In genomic region chr20:24004470-24004869, GRCh38 we compare ENCODE assay signal across 29 cellular contexts. TPM values are rescaled to one million over a fixed set of nuclear protein-coding genes. Genes with fewer than 3 reads are reported as not detected.
"Had no signal": no experiment of that assay in that cellular context is flagged by ENCODE, and none has a peak within 500 bp of the region (broad histone marks: within the 10 kb centered on the region; RNA-seq: fewer than 3 reads in every experiment).

No MANE protein-coding gene starts in this region.

- H3K4me3 Mint-ChIP-seq: activated CD4-positive, alpha-beta T cell treated with anti-CD3 and anti-CD28 coated beads, Interleukin-2, amount 10 ng/mL, durations not matched to agents 24 days and 14 days; activated CD8-positive, alpha-beta T cell treated with anti-CD3 and anti-CD28 coated beads, Interleukin-2, amount 10 ng/mL, durations not matched to agents 7 days and 5 days; activated naive CD4-positive, alpha-beta T cell treated with anti-CD3 and anti-CD28 coated beads for 36 hours; activated T-cell treated with anti-CD3 and anti-CD28 coated beads, Interleukin-2, amount 50 U/mL, for 4 hours; activated T-helper 1 cell treated with anti-CD3 and anti-CD28 coated beads, Interleukin-12 subunit alpha, Interleukin-12 subunit beta, Interleukin-2, Interleukin-4 antibody, amounts not matched to agents 30 ng/mL and 10 ng/mL and 1 ng/mL, durations not matched to agents 14 hours and 24 hours and 36 hours had no signal

- H3K9me3 ChIP-seq: adrenal gland, body of pancreas, breast epithelium, SJCRH30 had no signal

- DNase-seq: activated CD4-positive, alpha-beta T cell treated with anti-CD3 and anti-CD28 coated beads, Interleukin-2, amount 10 ng/mL, durations not matched to agents 24 days and 14 days; activated CD4-positive, alpha-beta T cell treated with anti-CD3 and anti-CD28 coated beads, Interleukin-2, amount 50 U/mL, for 4 hours; activated CD8-positive, alpha-beta T cell treated with anti-CD3 and anti-CD28 coated beads, Interleukin-2, amount 10 ng/mL, durations not matched to agents 7 days and 5 days; activated gamma-delta T cell treated with Interleukin-2 at 50 U/mL for 16 hours; activated naive CD4-positive, alpha-beta T cell treated with anti-CD3 and anti-CD28 coated beads for 36 hours; activated T-cell treated with anti-CD3 and anti-CD28 coated beads, Interleukin-2, amount 50 U/mL, for 4 hours; adrenal gland; body of pancreas; NCI-H1092 treated with DMSO at 0.1 percent for 48 hours; NCI-H1417; NCI-H1930; NCI-H345; NCI-H524 treated with DMSO at 0.1 percent for 48 hours; SHP77; SJCRH30; T1000; WERI-Rb-1 had no signal

- H3K4me1 ChIP-seq: adrenal gland, body of pancreas, breast epithelium, SJCRH30 had no signal

- H3K36me3 ChIP-seq: adrenal gland, breast epithelium, SJCRH30, WERI-Rb-1 had no signal

- H3K4me1 Mint-ChIP-seq: activated CD4-positive, alpha-beta T cell treated with anti-CD3 and anti-CD28 coated beads, Interleukin-2, amount 10 ng/mL, durations not matched to agents 24 days and 14 days had no signal

- H3K27ac Mint-ChIP-seq: activated CD4-positive, alpha-beta T cell treated with anti-CD3 and anti-CD28 coated beads, Interleukin-2, amount 10 ng/mL, durations not matched to agents 24 days and 14 days; activated CD8-positive, alpha-beta T cell treated with anti-CD3 and anti-CD28 coated beads, Interleukin-2, amount 10 ng/mL, durations not matched to agents 7 days and 5 days; activated naive CD4-positive, alpha-beta T cell treated with anti-CD3 and anti-CD28 coated beads for 36 hours; activated naive CD4-positive, alpha-beta T cell treated with anti-CD3 and anti-CD28 coated beads, Interleukin-2, amount 50 U/mL, for 72 hours; activated T-helper 1 cell treated with anti-CD3 and anti-CD28 coated beads, Interleukin-12 subunit alpha, Interleukin-12 subunit beta, Interleukin-2, Interleukin-4 antibody, amounts not matched to agents 30 ng/mL and 10 ng/mL and 1 ng/mL, durations not matched to agents 14 hours and 24 hours and 36 hours had no signal

- H3K27me3 ChIP-seq: body of pancreas had no signal

- H3K4me3 ChIP-seq: adrenal gland, body of pancreas, breast epithelium, SJCRH30, SK-N-MC had no signal

- H3K9me3 Mint-ChIP-seq: activated CD4-positive, alpha-beta T cell treated with anti-CD3 and anti-CD28 coated beads, Interleukin-2, amount 10 ng/mL, durations not matched to agents 24 days and 14 days; activated naive CD4-positive, alpha-beta T cell treated with anti-CD3 and anti-CD28 coated beads for 36 hours; activated naive CD4-positive, alpha-beta T cell treated with anti-CD3 and anti-CD28 coated beads, Interleukin-2, amount 50 U/mL, for 72 hours; activated T-cell treated with anti-CD3 and anti-CD28 coated beads, Interleukin-2, amount 50 U/mL, for 4 hours; activated T-helper 1 cell treated with anti-CD3 and anti-CD28 coated beads, Interleukin-12 subunit alpha, Interleukin-12 subunit beta, Interleukin-2, Interleukin-4 antibody, amounts not matched to agents 30 ng/mL and 10 ng/mL and 1 ng/mL, durations not matched to agents 14 hours and 24 hours and 36 hours had no signal

- ATAC-seq: activated CD8-positive, alpha-beta T cell treated with anti-CD3 and anti-CD28 coated beads, Interleukin-2, amount 10 ng/mL, durations not matched to agents 7 days and 5 days; activated naive CD4-positive, alpha-beta T cell treated with anti-CD3 and anti-CD28 coated beads, Interleukin-2, amount 50 U/mL, for 72 hours; activated T-cell treated with anti-CD3 and anti-CD28 coated beads, Interleukin-2, amount 50 U/mL, for 4 hours; body of pancreas; Panc1 had no signal

- H3K27ac ChIP-seq: adrenal gland, body of pancreas, breast epithelium, SJCRH30, SK-N-MC, WERI-Rb-1 had no signal

- H3K36me3 Mint-ChIP-seq: activated naive CD4-positive, alpha-beta T cell treated with anti-CD3 and anti-CD28 coated beads, Interleukin-2, amount 50 U/mL, for 72 hours had no signal

RNA-seq across cellular contexts. Expression of gene GGTLC1, which starts 15.9 kb away (rescaled TPM):
- total RNA-seq: activated CD4-positive, alpha-beta T cell treated with anti-CD3 and anti-CD28 coated beads, Interleukin-2, amount 10 ng/mL, durations not matched to agents 24 days and 14 days; activated CD8-positive, alpha-beta T cell treated with anti-CD3 and anti-CD28 coated beads, Interleukin-2, amount 10 ng/mL, durations not matched to agents 7 days and 5 days; activated naive CD4-positive, alpha-beta T cell treated with anti-CD3 and anti-CD28 coated beads for 36 hours; activated naive CD4-positive, alpha-beta T cell treated with anti-CD3 and anti-CD28 coated beads, Interleukin-2, amount 50 U/mL, for 72 hours; activated T-cell treated with anti-CD3 and anti-CD28 coated beads, Interleukin-2, amount 50 U/mL, for 4 hours; activated T-helper 1 cell treated with anti-CD3 and anti-CD28 coated beads, Interleukin-12 subunit alpha, Interleukin-12 subunit beta, Interleukin-2, Interleukin-4 antibody, amounts not matched to agents 30 ng/mL and 10 ng/mL and 1 ng/mL, durations not matched to agents 14 hours and 24 hours and 36 hours; astrocyte; breast epithelium; cardiac septum; M059J; NCI-H460; RPMI7951; SJCRH30; T-helper 1 cell treated with Interleukin-12 subunit alpha and Interleukin-12 subunit beta and Interleukin-4 antibody, amounts not matched to agents 30 ng/mL and 1 ng/mL, for 36 hours; T-helper 2 cell treated with Interferon-gamma antibody and Interleukin-4, amounts not matched to agents 100 ng/mL and 5 ng/mL, for 36 hours had no signal
- polyA plus RNA-seq: adrenal gland had no signal
